Comparison of ENCODE assay signal across 7 cellular contexts in the genomic region with DNA sequence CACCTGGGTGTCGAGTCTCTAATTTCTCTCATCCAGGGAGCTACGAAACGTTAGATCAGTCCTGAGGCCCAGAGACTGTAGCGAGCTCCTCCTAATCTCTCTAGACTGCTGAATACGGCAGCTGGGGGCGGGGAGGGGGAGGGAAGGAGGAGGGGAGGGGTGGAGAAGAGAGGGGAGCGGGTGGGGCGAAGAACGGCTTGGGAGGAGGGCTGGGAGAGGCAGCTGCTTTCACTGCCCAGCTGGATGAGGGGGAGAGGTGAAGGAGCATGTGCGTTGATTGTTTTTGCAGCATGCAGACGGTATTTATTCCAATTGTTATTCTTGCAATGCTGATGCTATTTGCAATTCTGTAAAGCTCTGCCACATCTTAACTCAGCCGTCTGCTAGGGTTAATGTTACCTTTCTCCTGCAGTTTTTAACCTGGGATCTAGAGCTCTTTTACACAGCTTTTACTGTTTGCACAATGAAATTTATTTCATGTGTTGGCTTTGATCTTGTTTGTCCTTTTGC. TPM values are rescaled to one million over a fixed set of nuclear protein-coding genes. Genes with fewer than 3 reads are reported as not detected.
A peak's percentile ranks its signal among the peaks of the same experiment; 100 is the strongest.
DNase-seq lines count a peak whose midpoint lies in the region; ATAC-seq and TF ChIP-seq lines count a peak whose summit lies in the region.

No MANE protein-coding gene starts in this region.

- WGBS in gastroesophageal sphincter (ENCODE audit: low coverage in 1 of 2), 2 donors, result 12 to 21% methylated on average over 3 to 4 of the region's 12 CpGs
- WGBS in prostate gland, result 3% methylated on average over 12 of the region's 12 CpGs

- H3K36me3 ChIP-seq in gastroesophageal sphincter (no peaks in the 10 kb centered on the region), prostate gland (no peaks in the 10 kb centered on the region)

- no peak for TF ChIP-seq EP300 in gastroesophageal sphincter (IDR thresholded peaks at IDR 0.05)

- ATAC-seq in gastroesophageal sphincter (peak; percentile 37), GM18498 (IDR thresholded peaks at IDR 0.05; ENCODE audit: unreplicated experiment) (no peak), HG02798 (IDR thresholded peaks at IDR 0.05; ENCODE audit: poor library complexity, unreplicated experiment) (no peak)

- TF ChIP-seq CTCF in gastroesophageal sphincter (IDR thresholded peaks at IDR 0.05) (no peak), prostate gland (IDR thresholded peaks at IDR 0.05) (no peak)

- DNase-seq in HUDEP-2 (lab: John Stamatoyannopoulos, UW; ENCODE audit: unreplicated experiment in 76 of 76) (peak in 71 of 76 experiments; percentile 38 to 88 (median 75)), OCI-M1 (lab: John Stamatoyannopoulos, UW) (peak; percentile 84), prostate gland (ENCODE audit: low spot score) (no peak), kidney glomerular epithelial cell (lab: John Stamatoyannopoulos, UW) (no peak)

- H3K27me3 ChIP-seq in gastroesophageal sphincter, result peaks cover 65% of the 10 kb centered on the region
- no peaks in the 10 kb centered on the region for H3K27me3 ChIP-seq in prostate gland (replicated peaks; ENCODE audit: insufficient read depth)

- H3K4me3 ChIP-seq in gastroesophageal sphincter (peak overlapping the region in 1 of 2 donors; percentile 50), prostate gland (peak overlapping the region; percentile 32 to 42)

- intact Hi-C loops in prostate gland (cut with DNase I), result no loop called here

- H3K9me3 ChIP-seq in gastroesophageal sphincter (no peaks in the 10 kb centered on the region), prostate gland (no peaks in the 10 kb centered on the region)

- TF ChIP-seq POLR2A in gastroesophageal sphincter (IDR thresholded peaks at IDR 0.05) (no peak), prostate gland (IDR thresholded peaks at IDR 0.05) (no peak)

- no peak overlapping the region for H3K27ac ChIP-seq in gastroesophageal sphincter
- H3K27ac ChIP-seq in prostate gland, result no peak overlapping the region

- H3K4me1 ChIP-seq in gastroesophageal sphincter (peaks cover 0 to 18% (median 0%) of the 10 kb centered on the region in 3 donors), prostate gland (replicated peaks) (no peaks in the 10 kb centered on the region)

RNA-seq across cellular contexts. Expression of a gene that starts 0.8 kb away (rescaled TPM):
- total RNA-seq in gastroesophageal sphincter, result 1 to 10 TPM; 2.0 to 5.3 (median 3.2) TPM
- total RNA-seq in prostate gland, result 1 to 10 TPM; 1.4 to 3.5 TPM

Comparison
In these comparisons a context has a peak if more than half of its experiments do, and no peak if none do; other contexts are left out.
1. DNase-seq: peak in HUDEP-2 (71 of 76) and OCI-M1 (single experiment); none in prostate gland (single experiment) and kidney glomerular epithelial cell (single experiment).